9 cellular contexts compared by ENCODE assay signal in the genomic region with DNA sequence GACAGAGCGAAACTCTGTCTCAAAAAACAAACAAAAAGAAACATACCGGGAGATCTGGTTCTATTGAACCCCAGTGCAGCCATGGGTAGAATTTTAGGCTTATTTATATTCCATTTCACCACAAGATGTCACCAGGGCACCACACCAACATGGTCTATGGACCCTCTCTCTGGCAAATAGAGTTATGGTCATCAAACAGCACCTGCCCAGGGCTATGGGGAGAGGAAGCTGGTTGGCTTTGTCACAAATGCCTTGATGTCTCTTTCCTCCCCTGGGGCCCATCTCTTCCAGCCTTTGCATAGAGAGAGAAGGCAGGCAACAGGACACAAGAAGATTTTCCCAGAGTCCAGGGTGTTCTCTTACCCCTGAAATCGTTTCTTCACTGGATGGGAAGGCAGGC.
DNase-seq lines count a peak whose midpoint lies in the region; ATAC-seq and TF ChIP-seq lines count a peak whose summit lies in the region.
"Had no signal": no experiment of that assay in that cellular context is flagged by ENCODE, and none has a peak within 500 bp of the region (broad histone marks: within the 10 kb centered on the region; RNA-seq: fewer than 3 reads in every experiment).

No MANE protein-coding gene starts in this region.

- H3K4me1 ChIP-seq in endodermal cell (ENCODE audit: control insufficient read depth, insufficient read depth, low read length) = peaks cover 5% of the 10 kb centered on the region
- no peaks in the 10 kb centered on the region for H3K4me1 ChIP-seq in gastrocnemius medialis
- H3K4me1 ChIP-seq in suprapubic skin = peaks cover 13% of the 10 kb centered on the region

- H3K4me1 Mint-ChIP-seq in endodermal cell = peaks cover 24% of the 10 kb centered on the region

- no peaks in the 10 kb centered on the region for H3K36me3 ChIP-seq in endodermal cell (ENCODE audit: control insufficient read depth, insufficient read depth, low read length)
- no peaks in the 10 kb centered on the region for H3K36me3 ChIP-seq in gastrocnemius medialis
- H3K36me3 ChIP-seq in suprapubic skin = no peaks in the 10 kb centered on the region

- H3K9me3 ChIP-seq in endodermal cell (ENCODE audit: control insufficient read depth, low read length) (no peaks in the 10 kb centered on the region), gastrocnemius medialis (no peaks in the 10 kb centered on the region), suprapubic skin (no peaks in the 10 kb centered on the region)

- in situ Hi-C loops in gastrocnemius medialis (cut with MboI; ENCODE audit: low sequenced_read_pairs in 4 of 4) = no loop called here

- TF ChIP-seq CTCF in endodermal cell (conservative IDR thresholded peaks at IDR 0.05) = peak; percentile 66
- peak in 3 of 5 experiments; percentile 9 to 33 (median 27) for TF ChIP-seq CTCF in gastrocnemius medialis (IDR thresholded peaks at IDR 0.05 in 4 of 5, conservative IDR thresholded peaks at IDR 0.05 in 1 of 5)
- TF ChIP-seq CTCF in suprapubic skin (IDR thresholded peaks at IDR 0.05) = no peak

- intact Hi-C loops in gastrocnemius medialis (cut with DNase I; ENCODE audit: low total_unique reads) = loop anchor here (5.0 kb wide), 1 partner anchor 209 kb away; no protein-coding TSS in a partner anchor

- H3K27ac Mint-ChIP-seq in endodermal cell = no peak overlapping the region

- no peak overlapping the region for H3K4me3 ChIP-seq in endodermal cell (ENCODE audit: low read length)
- H3K4me3 ChIP-seq in gastrocnemius medialis = no peak overlapping the region
- no peak overlapping the region for H3K4me3 ChIP-seq in suprapubic skin

- TF ChIP-seq POLR2A in gastrocnemius medialis (IDR thresholded peaks at IDR 0.05) = no peak
- no peak for TF ChIP-seq POLR2A in suprapubic skin (IDR thresholded peaks at IDR 0.05)

- ATAC-seq in gastrocnemius medialis = no peak

- H3K9me3 Mint-ChIP-seq in endodermal cell = no peaks in the 10 kb centered on the region

- no peaks in the 10 kb centered on the region for H3K36me3 Mint-ChIP-seq in endodermal cell (ENCODE audit: low read depth)

- no peak overlapping the region for H3K4me3 Mint-ChIP-seq in endodermal cell

- TF ChIP-seq EP300 in suprapubic skin (IDR thresholded peaks at IDR 0.05) = no peak

- 92 to 100% methylated on average over 2 to 3 of the region's 3 CpGs for WGBS in endodermal cell (ENCODE audit: insufficient coverage in 1 of 2, insufficient read length in 1 of 2), 2 experiments
- WGBS in suprapubic skin = 87% methylated on average over 3 of the region's 3 CpGs

- H3K9ac ChIP-seq in endodermal cell (ENCODE audit: extremely low read depth, low read length, poor library complexity, severe bottlenecking) = no peak overlapping the region

- peak; percentile 37 to 56 for DNase-seq in NCI-H524 (lab: John Stamatoyannopoulos, UW)
- no peak for DNase-seq in NCI-H524 treated with DMSO at 0.1 percent for 48 hours (lab: John Stamatoyannopoulos, UW)
- DNase-seq in NCI-H69 (lab: John Stamatoyannopoulos, UW) = peak; percentile 66
- DNase-seq in endodermal cell = peak; percentile 66
- DNase-seq in gastrocnemius medialis = no peak
- no peak for DNase-seq in suprapubic skin (ENCODE audit: low spot score in 2 of 2)
- DNase-seq in activated CD4-positive, CD25-positive, alpha-beta regulatory T cell (lab: John Stamatoyannopoulos, UW) = no peak
- no peak for DNase-seq in KG1 (lab: John Stamatoyannopoulos, UW)
- DNase-seq: Karpas-422 had no signal

- no peak overlapping the region for H3K27ac ChIP-seq in endodermal cell (ENCODE audit: low read depth, low read length)
- no peak overlapping the region for H3K27ac ChIP-seq in gastrocnemius medialis
- H3K27ac ChIP-seq in suprapubic skin = no peak overlapping the region

- H3K27me3 ChIP-seq in endodermal cell (ENCODE audit: control insufficient read depth, insufficient read depth, low read length, poor library complexity, severe bottlenecking) (no peaks in the 10 kb centered on the region), gastrocnemius medialis (no peaks in the 10 kb centered on the region), suprapubic skin (no peaks in the 10 kb centered on the region)

- H3K27me3 Mint-ChIP-seq in endodermal cell (ENCODE audit: insufficient read depth) = no peaks in the 10 kb centered on the region

Comparison
In these comparisons a context has a peak if more than half of its experiments do, and no peak if none do; other contexts are left out.
1. DNase-seq: peak in NCI-H524 (2 of 2), NCI-H69 (single experiment) and endodermal cell (single experiment); none in NCI-H524 treated with DMSO at 0.1 percent for 48 hours (single experiment), gastrocnemius medialis (0 of 2), suprapubic skin (0 of 2), activated CD4-positive, CD25-positive, alpha-beta regulatory T cell (0 of 4) and KG1 (single experiment).
2. CTCF ChIP-seq: peak in endodermal cell (single experiment) and gastrocnemius medialis (3 of 5); none in suprapubic skin (0 of 2).